21 cellular contexts compared by ENCODE assay signal in genomic region chr12:68166317-68166830, GRCh38. TPM values are rescaled to one million over a fixed set of nuclear protein-coding genes. Genes with fewer than 3 reads are reported as not detected.
DNase-seq lines count a peak whose midpoint lies in the region; ATAC-seq and TF ChIP-seq lines count a peak whose summit lies in the region.
"Had no signal": no experiment of that assay in that cellular context is flagged by ENCODE, and none has a peak within 500 bp of the region (broad histone marks: within the 10 kb centered on the region; RNA-seq: fewer than 3 reads in every experiment).

No MANE protein-coding gene starts in this region.

- CTCF ChIA-PET in activated CD4-positive, alpha-beta memory T cell treated with anti-CD3 and anti-CD28 coated beads for 36 hours (lab: Charles Lee), result no interaction called here
- CTCF ChIA-PET in activated CD4-positive, alpha-beta memory T cell treated with anti-CD3 and anti-CD28 coated beads, Interleukin-2, amount 10 ng/mL, durations not matched to agents 7 days and 5 days (lab: Charles Lee), result interaction anchor here (1.4 kb wide), 1 partner anchor 126 kb away, joined by 5 read pairs; no protein-coding TSS in a partner anchor

- no peaks in the 10 kb centered on the region for H3K36me3 ChIP-seq in skeletal muscle tissue (ENCODE audit: control insufficient read depth in 3 of 3, insufficient read depth in 3 of 3, low read length in 3 of 3)
- H3K36me3 ChIP-seq: BLaER1, HAP-1 had no signal

- no peaks in the 10 kb centered on the region for H3K27me3 ChIP-seq in skeletal muscle tissue (ENCODE audit: control insufficient read depth in 3 of 3, insufficient read depth in 3 of 3, low read length in 3 of 3)
- H3K27me3 ChIP-seq: BLaER1 had no signal

- no peak for TF ChIP-seq CTCF in natural killer cell (IDR thresholded peaks at IDR 0.05)

- H3K9me3 Mint-ChIP-seq in activated CD4-positive, alpha-beta memory T cell treated with anti-CD3 and anti-CD28 coated beads for 36 hours, result no peaks in the 10 kb centered on the region
- no peaks in the 10 kb centered on the region for H3K9me3 Mint-ChIP-seq in activated CD4-positive, alpha-beta memory T cell treated with anti-CD3 and anti-CD28 coated beads, Interleukin-2, amount 10 ng/mL, durations not matched to agents 7 days and 5 days
- H3K9me3 Mint-ChIP-seq in natural killer cell treated with Interleukin-12 subunit alpha and Interleukin-12 subunit beta and Interleukin-15 and Interleukin-18, amount 100 ng/mL, for 72 hours, result no peaks in the 10 kb centered on the region
- no peaks in the 10 kb centered on the region for H3K9me3 Mint-ChIP-seq in natural killer cell
- H3K9me3 Mint-ChIP-seq in memory B cell, result no peaks in the 10 kb centered on the region
- H3K9me3 Mint-ChIP-seq: CD4-positive, CD25-positive, alpha-beta regulatory T cell; CD8-positive, alpha-beta T cell; HFFc6 had no signal

- no peak for ATAC-seq in natural killer cell treated with Interleukin-12 subunit alpha and Interleukin-12 subunit beta and Interleukin-15 and Interleukin-18, amount 100 ng/mL, for 72 hours
- ATAC-seq in natural killer cell, result no peak
- no peak for ATAC-seq in memory B cell (ENCODE audit: low read depth)
- no peak for ATAC-seq in HG03457 (IDR thresholded peaks at IDR 0.05; ENCODE audit: unreplicated experiment)
- ATAC-seq: CD8-positive, alpha-beta T cell had no signal

- POLR2A ChIA-PET in activated CD4-positive, alpha-beta memory T cell treated with anti-CD3 and anti-CD28 coated beads for 36 hours (lab: Charles Lee), result interaction anchor here (0.8 kb wide), 1 partner anchor 23 kb away, joined by 3 read pairs; no protein-coding TSS in a partner anchor
- POLR2A ChIA-PET in activated CD4-positive, alpha-beta memory T cell treated with anti-CD3 and anti-CD28 coated beads, Interleukin-2, amount 10 ng/mL, durations not matched to agents 7 days and 5 days (lab: Charles Lee), result no interaction called here

- H3K4me1 ChIP-seq in skeletal muscle tissue (ENCODE audit: control insufficient read depth in 3 of 3, insufficient read depth in 3 of 3, low read length in 3 of 3), result peaks cover 0 to 4% (median 3%) of the 10 kb centered on the region in 3 donors
- H3K4me1 ChIP-seq: BLaER1, Caco-2, HAP-1 had no signal

- H3K4me1 Mint-ChIP-seq in activated CD4-positive, alpha-beta memory T cell treated with anti-CD3 and anti-CD28 coated beads for 36 hours (ENCODE audit: low read depth), result peaks cover 37% of the 10 kb centered on the region
- H3K4me1 Mint-ChIP-seq in activated CD4-positive, alpha-beta memory T cell treated with anti-CD3 and anti-CD28 coated beads, Interleukin-2, amount 10 ng/mL, durations not matched to agents 7 days and 5 days, result peaks cover 22% of the 10 kb centered on the region
- peaks cover 60 to 81% of the 10 kb centered on the region in 2 donors for H3K4me1 Mint-ChIP-seq in natural killer cell treated with Interleukin-12 subunit alpha and Interleukin-12 subunit beta and Interleukin-15 and Interleukin-18, amount 100 ng/mL, for 72 hours (ENCODE audit: low read depth in 2 of 2)
- H3K4me1 Mint-ChIP-seq in natural killer cell (peaks cover 23% of the 10 kb centered on the region in 2 donors), memory B cell (peaks cover 5% of the 10 kb centered on the region)
- H3K4me1 Mint-ChIP-seq: CD4-positive, CD25-positive, alpha-beta regulatory T cell had no signal

- H3K36me3 Mint-ChIP-seq in activated CD4-positive, alpha-beta memory T cell treated with anti-CD3 and anti-CD28 coated beads for 36 hours, result no peaks in the 10 kb centered on the region
- no peaks in the 10 kb centered on the region for H3K36me3 Mint-ChIP-seq in activated CD4-positive, alpha-beta memory T cell treated with anti-CD3 and anti-CD28 coated beads, Interleukin-2, amount 10 ng/mL, durations not matched to agents 7 days and 5 days (ENCODE audit: low read depth)
- peaks cover 7% of the 10 kb centered on the region for H3K36me3 Mint-ChIP-seq in natural killer cell treated with Interleukin-12 subunit alpha and Interleukin-12 subunit beta and Interleukin-15 and Interleukin-18, amount 100 ng/mL, for 72 hours
- H3K36me3 Mint-ChIP-seq in natural killer cell (no peaks in the 10 kb centered on the region), memory B cell (peaks cover 7% of the 10 kb centered on the region)
- H3K36me3 Mint-ChIP-seq: CD4-positive, CD25-positive, alpha-beta regulatory T cell; CD8-positive, alpha-beta T cell had no signal

- H3K4me3 Mint-ChIP-seq in activated CD4-positive, alpha-beta memory T cell treated with anti-CD3 and anti-CD28 coated beads for 36 hours, result no peak overlapping the region
- no peak overlapping the region for H3K4me3 Mint-ChIP-seq in activated CD4-positive, alpha-beta memory T cell treated with anti-CD3 and anti-CD28 coated beads, Interleukin-2, amount 10 ng/mL, durations not matched to agents 7 days and 5 days
- H3K4me3 Mint-ChIP-seq in natural killer cell treated with Interleukin-12 subunit alpha and Interleukin-12 subunit beta and Interleukin-15 and Interleukin-18, amount 100 ng/mL, for 72 hours, result peak overlapping the region; percentile 29
- H3K4me3 Mint-ChIP-seq in natural killer cell (no peak overlapping the region), memory B cell (no peak overlapping the region)
- H3K4me3 Mint-ChIP-seq: B cell; CD4-positive, CD25-positive, alpha-beta regulatory T cell; CD8-positive, alpha-beta T cell; HFFc6 had no signal

- no peak overlapping the region for H3K4me3 ChIP-seq in skeletal muscle tissue (ENCODE audit: low read length in 3 of 3)
- H3K4me3 ChIP-seq: BLaER1, HAP-1 had no signal

- intact Hi-C loops in activated CD4-positive, alpha-beta memory T cell treated with anti-CD3 and anti-CD28 coated beads for 36 hours (cut with micrococcal nuclease), result no loop called here
- intact Hi-C loops in natural killer cell (cut with micrococcal nuclease), result no loop called here

- no peaks in the 10 kb centered on the region for H3K27me3 Mint-ChIP-seq in activated CD4-positive, alpha-beta memory T cell treated with anti-CD3 and anti-CD28 coated beads for 36 hours
- peaks cover 2% of the 10 kb centered on the region for H3K27me3 Mint-ChIP-seq in activated CD4-positive, alpha-beta memory T cell treated with anti-CD3 and anti-CD28 coated beads, Interleukin-2, amount 10 ng/mL, durations not matched to agents 7 days and 5 days
- H3K27me3 Mint-ChIP-seq in natural killer cell treated with Interleukin-12 subunit alpha and Interleukin-12 subunit beta and Interleukin-15 and Interleukin-18, amount 100 ng/mL, for 72 hours, result no peaks in the 10 kb centered on the region
- H3K27me3 Mint-ChIP-seq in natural killer cell (ENCODE audit: low read depth in 2 of 2) (no peaks in the 10 kb centered on the region), memory B cell (peaks cover 2% of the 10 kb centered on the region)

- DNase-seq in activated CD4-positive, alpha-beta memory T cell treated with anti-CD3 and anti-CD28 coated beads for 36 hours, result no peak
- no peak for DNase-seq in activated CD4-positive, alpha-beta memory T cell treated with anti-CD3 and anti-CD28 coated beads, Interleukin-2, amount 10 ng/mL, durations not matched to agents 7 days and 5 days
- DNase-seq in natural killer cell treated with Interleukin-12 subunit alpha and Interleukin-12 subunit beta and Interleukin-15 and Interleukin-18, amount 100 ng/mL, for 72 hours (ENCODE audit: low spot score), result no peak
- DNase-seq in natural killer cell (no peak), memory B cell (ENCODE audit: low spot score in 2 of 2) (no peak), AML-193 (lab: John Stamatoyannopoulos, UW) (no peak)
- DNase-seq: 8988T; Caco-2; CD4-positive, CD25-positive, alpha-beta regulatory T cell; CD8-positive, alpha-beta T cell; DMS153; DND-41; GOT3; HFFc6 had no signal

- H3K27ac ChIP-seq in skeletal muscle tissue (ENCODE audit: low read depth, low read length), result peak overlapping the region; percentile 60
- H3K27ac ChIP-seq: BLaER1, C4-2B had no signal

- H3K9ac ChIP-seq in skeletal muscle tissue (ENCODE audit: low read depth in 1 of 3, low read length in 3 of 3), result peak overlapping the region in 1 of 3 donors; percentile 52
- H3K9ac ChIP-seq: BLaER1 had no signal

- H3K9me3 ChIP-seq in skeletal muscle tissue (ENCODE audit: control insufficient read depth in 3 of 3, low read length in 3 of 3), result no peaks in the 10 kb centered on the region
- H3K9me3 ChIP-seq: BLaER1, Caco-2, HAP-1 had no signal

- peak overlapping the region; percentile 20 for H3K27ac Mint-ChIP-seq in activated CD4-positive, alpha-beta memory T cell treated with anti-CD3 and anti-CD28 coated beads for 36 hours
- no peak overlapping the region for H3K27ac Mint-ChIP-seq in activated CD4-positive, alpha-beta memory T cell treated with anti-CD3 and anti-CD28 coated beads, Interleukin-2, amount 10 ng/mL, durations not matched to agents 7 days and 5 days
- peak overlapping the region; percentile 96 to 97 for H3K27ac Mint-ChIP-seq in natural killer cell treated with Interleukin-12 subunit alpha and Interleukin-12 subunit beta and Interleukin-15 and Interleukin-18, amount 100 ng/mL, for 72 hours
- no peak overlapping the region for H3K27ac Mint-ChIP-seq in natural killer cell
- H3K27ac Mint-ChIP-seq in memory B cell, result peak overlapping the region; percentile 45
- H3K27ac Mint-ChIP-seq: B cell; CD4-positive, CD25-positive, alpha-beta regulatory T cell; CD8-positive, alpha-beta T cell; HFFc6 had no signal

RNA-seq across cellular contexts. Expression of gene IFNG, which starts 6.8 kb away (rescaled TPM):
- 100 to 1,000 TPM; 535 to 546 TPM for total RNA-seq in activated CD4-positive, alpha-beta memory T cell treated with anti-CD3 and anti-CD28 coated beads for 36 hours
- total RNA-seq in activated CD4-positive, alpha-beta memory T cell treated with anti-CD3 and anti-CD28 coated beads, Interleukin-2, amount 10 ng/mL, durations not matched to agents 7 days and 5 days, result 10 to 100 TPM; 22.0 to 25.0 TPM
- total RNA-seq in natural killer cell treated with Interleukin-12 subunit alpha and Interleukin-12 subunit beta and Interleukin-15 and Interleukin-18, amount 100 ng/mL, for 72 hours, result over 10,000 TPM; 20,993 to 58,992 TPM
- total RNA-seq in natural killer cell, result 100 to 1,000 TPM in 2 of 3 donors, 10 to 100 TPM in 1; 66.5 to 248 (median 124) TPM
- not detected for total RNA-seq in skeletal muscle tissue
- total RNA-seq: A673, B cell, Caco-2, HFFc6 had no signal

RNA-seq across cellular contexts. Expression of gene IL26, which starts 59.2 kb away (rescaled TPM):
- 1 to 10 TPM; 2.0 to 2.1 TPM for total RNA-seq in activated CD4-positive, alpha-beta memory T cell treated with anti-CD3 and anti-CD28 coated beads for 36 hours
- 1 to 10 TPM; 2.3 to 3.3 TPM for total RNA-seq in activated CD4-positive, alpha-beta memory T cell treated with anti-CD3 and anti-CD28 coated beads, Interleukin-2, amount 10 ng/mL, durations not matched to agents 7 days and 5 days
- 10 to 100 TPM; 10.0 to 19.1 TPM for total RNA-seq in natural killer cell treated with Interleukin-12 subunit alpha and Interleukin-12 subunit beta and Interleukin-15 and Interleukin-18, amount 100 ng/mL, for 72 hours
- total RNA-seq in natural killer cell (not detected), skeletal muscle tissue (not detected)
- total RNA-seq: A673; B cell; Caco-2; CD4-positive, CD25-positive, alpha-beta regulatory T cell; CD8-positive, alpha-beta T cell; HFFc6 had no signal

Comparison
In these comparisons a context has a peak if more than half of its experiments do, and no peak if none do; other contexts are left out.
1. H3K27ac Mint-ChIP-seq: peak in activated CD4-positive, alpha-beta memory T cell treated with anti-CD3 and anti-CD28 coated beads for 36 hours (single experiment), natural killer cell treated with Interleukin-12 subunit alpha and Interleukin-12 subunit beta and Interleukin-15 and Interleukin-18, amount 100 ng/mL, for 72 hours (2 of 2) and memory B cell (single experiment); none in activated CD4-positive, alpha-beta memory T cell treated with anti-CD3 and anti-CD28 coated beads, Interleukin-2, amount 10 ng/mL, durations not matched to agents 7 days and 5 days (single experiment) and natural killer cell (0 of 2).
2. RNA of gene IFNG, which starts 6.8 kb away (total RNA-seq): 20,993 to 58,992 TPM in natural killer cell treated with Interleukin-12 subunit alpha and Interleukin-12 subunit beta and Interleukin-15 and Interleukin-18, amount 100 ng/mL, for 72 hours; 535 to 546 TPM in activated CD4-positive, alpha-beta memory T cell treated with anti-CD3 and anti-CD28 coated beads for 36 hours, 66.5 to 248 TPM in natural killer cell, 22.0 to 25.0 TPM in activated CD4-positive, alpha-beta memory T cell treated with anti-CD3 and anti-CD28 coated beads, Interleukin-2, amount 10 ng/mL, durations not matched to agents 7 days and 5 days and not detected in skeletal muscle tissue (single experiment); every median in the first group is over 10 times any median in the second.